ENCODE assay signal across 8 cellular contexts in the genomic region with DNA sequence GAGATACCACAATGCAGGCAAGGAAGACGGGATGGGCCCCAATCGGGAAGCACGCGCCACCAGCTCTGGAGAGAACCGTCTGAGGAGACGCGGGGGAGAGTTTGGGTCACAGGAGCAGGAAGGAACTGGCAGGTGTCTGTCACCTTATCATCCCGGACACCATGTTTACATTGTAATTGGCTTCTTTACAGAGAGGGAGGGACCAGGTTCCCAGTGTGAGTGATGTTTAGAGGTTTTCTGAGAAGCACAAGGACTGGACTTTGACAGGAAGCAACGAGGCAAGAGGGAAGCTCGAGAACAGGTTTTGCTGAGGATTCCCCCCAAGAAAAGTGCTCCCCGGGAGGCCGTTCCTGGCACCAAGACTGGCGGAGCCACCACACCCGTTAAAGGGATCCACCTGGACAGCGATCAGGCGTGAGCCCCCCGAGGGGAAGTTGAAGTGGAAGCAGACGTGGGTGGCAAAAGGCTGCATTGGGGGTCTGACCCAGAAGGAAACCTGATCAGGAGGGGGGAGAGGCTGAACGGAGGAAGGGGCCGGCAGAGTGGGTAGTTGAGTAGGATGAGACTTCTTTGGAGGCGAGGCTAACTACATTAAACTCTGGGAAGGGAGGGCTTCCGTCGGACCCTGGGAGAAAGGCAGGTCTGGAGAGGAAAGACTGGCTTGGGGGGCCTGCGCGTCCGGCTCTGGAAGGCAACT. TPM values are rescaled to one million over a fixed set of nuclear protein-coding genes. Genes with fewer than 3 reads are reported as not detected.
DNase-seq lines count a peak whose midpoint lies in the region; ATAC-seq and TF ChIP-seq lines count a peak whose summit lies in the region.

No MANE protein-coding gene starts in this region.

- TF ChIP-seq CTCF in WTC11 (IDR thresholded peaks at IDR 0.05), result no peak
- TF ChIP-seq CTCF in dorsolateral prefrontal cortex (IDR thresholded peaks at IDR 0.05 in 54 of 56, conservative IDR thresholded peaks at IDR 0.05 in 2 of 56; ENCODE audit: low read depth in 1 of 56, partially characterized antibody in 56 of 56), result no peak
- TF ChIP-seq CTCF in right lobe of liver (IDR thresholded peaks at IDR 0.05), result no peak

- no peaks in the 10 kb centered on the region for H3K9me2 ChIP-seq in GM23248 (ENCODE audit: insufficient read depth)

- WGBS in GM23248 (ENCODE audit: low coverage in 1 of 2, low lambda C conversion rate in 2 of 2, missing lambda C conversion rate in 2 of 2), 2 experiments, result 1 to 2% methylated on average over 26 of the region's 26 CpGs
- WGBS in right lobe of liver (ENCODE audit: insufficient coverage, low coverage, low lambda C conversion rate, missing lambda C conversion rate), result 0% methylated on average over 23 of the region's 26 CpGs

- H3K27me3 ChIP-seq in GM23248 (replicated peaks; ENCODE audit: insufficient read depth) (no peaks in the 10 kb centered on the region), dorsolateral prefrontal cortex (no peaks in the 10 kb centered on the region), right lobe of liver (no peaks in the 10 kb centered on the region)

- no peaks in the 10 kb centered on the region for H3K36me3 ChIP-seq in GM23248 (ENCODE audit: low read depth)
- no peaks in the 10 kb centered on the region for H3K36me3 ChIP-seq in right lobe of liver

- ATAC-seq in WTC11 (peak; percentile 31), right lobe of liver (peak; percentile 62 to 72 (median 70)), GM19328 (IDR thresholded peaks at IDR 0.05; ENCODE audit: unreplicated experiment) (no peak)
- ATAC-seq in stimulated activated memory B cell treated with anti-CD40 and anti-IgM and Interleukin-4, amounts not matched to agents 10 μg/mL and 1 μg/mL and 100 μg/mL, for 72 hours, result peak; percentile 55

- peak overlapping the region; percentile 82 for H3K9ac ChIP-seq in GM23248

- POLR2A ChIA-PET in WTC11 (lab: Charles Lee), result interaction anchor here (0.9 kb wide), 1 partner anchor 167 kb away, joined by 3 read pairs; no protein-coding TSS in a partner anchor

- peak overlapping the region; percentile 96 for H3K4me2 ChIP-seq in GM23248 (ENCODE audit: unreplicated experiment)

- peaks cover 55% of the 10 kb centered on the region for H3K79me2 ChIP-seq in GM23248 (ENCODE audit: insufficient read depth)

- H3K36me3 Mint-ChIP-seq in WTC11, result no peaks in the 10 kb centered on the region
- H3K36me3 Mint-ChIP-seq in stimulated activated memory B cell treated with anti-CD40 and anti-IgM and Interleukin-4, amounts not matched to agents 10 μg/mL and 1 μg/mL and 100 μg/mL, for 72 hours, result peaks cover 7% of the 10 kb centered on the region

- no peaks in the 10 kb centered on the region for H3K9me3 Mint-ChIP-seq in WTC11
- no peaks in the 10 kb centered on the region for H3K9me3 Mint-ChIP-seq in stimulated activated memory B cell treated with anti-CD40 and anti-IgM and Interleukin-4, amounts not matched to agents 10 μg/mL and 1 μg/mL and 100 μg/mL, for 72 hours

- H3K27ac Mint-ChIP-seq in WTC11, result peak overlapping the region; percentile 89
- peak overlapping the region; percentile 94 for H3K27ac Mint-ChIP-seq in stimulated activated memory B cell treated with anti-CD40 and anti-IgM and Interleukin-4, amounts not matched to agents 10 μg/mL and 1 μg/mL and 100 μg/mL, for 72 hours

- in situ Hi-C loops in GM23248 (cut with MboI), result no loop called here

- H3K4me3 ChIP-seq in GM23248, result peak overlapping the region; percentile 86
- peak overlapping the region; percentile 42 to 96 (median 76) for H3K4me3 ChIP-seq in dorsolateral prefrontal cortex
- peak overlapping the region; percentile 72 to 79 (median 73) for H3K4me3 ChIP-seq in right lobe of liver

- peaks cover 37% of the 10 kb centered on the region for H3F3A ChIP-seq in GM23248 (ENCODE audit: insufficient read depth)

- H2AFZ ChIP-seq in GM23248, result peak overlapping the region; percentile 75

- intact Hi-C loops in dorsolateral prefrontal cortex (cut with DNase I) (loop anchor here (5.0 to 10.0 kb wide), 3 partner anchors 93 to 553 kb away; partner anchors contain the start of genes FAF1 (in 1 of the 2) and RNF11 (in 1 of the 2)), right lobe of liver (cut with DNase I) (no loop called here)

- H4K20me1 ChIP-seq in GM23248 (ENCODE audit: insufficient read depth), result no peaks in the 10 kb centered on the region; the same call in 1 of the 2 replicates

- DNase-seq in ELF-1 (ENCODE audit: low read depth, low spot score), result peak; percentile 67
- DNase-seq in GM23248, result peak; percentile 61
- peak; percentile 75 for DNase-seq in NCI-H1105 treated with DMSO at 0.1 percent for 48 hours (lab: John Stamatoyannopoulos, UW)
- DNase-seq in WTC11 (ENCODE audit: low spot score), result peak; percentile 32
- DNase-seq in dorsolateral prefrontal cortex, result peak in 7 of 10 donors; percentile 36 to 50 (median 45)
- peak; percentile 61 to 68 (median 61) for DNase-seq in right lobe of liver

- peak overlapping the region; percentile 89 for H3K4me3 Mint-ChIP-seq in WTC11
- H3K4me3 Mint-ChIP-seq in stimulated activated memory B cell treated with anti-CD40 and anti-IgM and Interleukin-4, amounts not matched to agents 10 μg/mL and 1 μg/mL and 100 μg/mL, for 72 hours, result peak overlapping the region; percentile 97

- H3K9me3 ChIP-seq in GM23248 (ENCODE audit: low read depth) (no peaks in the 10 kb centered on the region), right lobe of liver (peaks cover 0 to 2% (median 0%) of the 10 kb centered on the region in 4 donors)

- H3K4me1 ChIP-seq in GM23248 (ENCODE audit: insufficient read depth) (peaks cover 55% of the 10 kb centered on the region), right lobe of liver (peaks cover 3 to 28% (median 9%) of the 10 kb centered on the region in 4 donors)

- H3K4me1 Mint-ChIP-seq in WTC11, result peaks cover 23% of the 10 kb centered on the region
- peaks cover 61% of the 10 kb centered on the region for H3K4me1 Mint-ChIP-seq in stimulated activated memory B cell treated with anti-CD40 and anti-IgM and Interleukin-4, amounts not matched to agents 10 μg/mL and 1 μg/mL and 100 μg/mL, for 72 hours

- CTCF ChIA-PET in WTC11 (lab: Charles Lee), result interaction anchor here (0.6 to 1.4 kb wide), 4 partner anchors 99 to 820 kb away, joined by 3 to 5 read pairs (median 4); no protein-coding TSS in a partner anchor

- TF ChIP-seq POLR2A in right lobe of liver (IDR thresholded peaks at IDR 0.05), result no peak

- no peaks in the 10 kb centered on the region for H3K27me3 Mint-ChIP-seq in WTC11 (ENCODE audit: low read depth)
- H3K27me3 Mint-ChIP-seq in stimulated activated memory B cell treated with anti-CD40 and anti-IgM and Interleukin-4, amounts not matched to agents 10 μg/mL and 1 μg/mL and 100 μg/mL, for 72 hours, result no peaks in the 10 kb centered on the region

- H3K27ac ChIP-seq in GM23248, result peak overlapping the region; percentile 56
- H3K27ac ChIP-seq in dorsolateral prefrontal cortex, result peak overlapping the region; percentile 49 to 99 (median 90)
- peak overlapping the region; percentile 82 to 86 (median 86) for H3K27ac ChIP-seq in right lobe of liver

TF ChIP-seq in WTC11, 78 proteins besides CTCF, POLR2A, EP300 and RAD21:
- TF ChIP-seq FOXK1 (CRISPR knock-in tag; IDR thresholded peaks at IDR 0.05), result peak; percentile 64; the same call in 1 of the 2 replicates
- TF ChIP-seq, protein P1, sequence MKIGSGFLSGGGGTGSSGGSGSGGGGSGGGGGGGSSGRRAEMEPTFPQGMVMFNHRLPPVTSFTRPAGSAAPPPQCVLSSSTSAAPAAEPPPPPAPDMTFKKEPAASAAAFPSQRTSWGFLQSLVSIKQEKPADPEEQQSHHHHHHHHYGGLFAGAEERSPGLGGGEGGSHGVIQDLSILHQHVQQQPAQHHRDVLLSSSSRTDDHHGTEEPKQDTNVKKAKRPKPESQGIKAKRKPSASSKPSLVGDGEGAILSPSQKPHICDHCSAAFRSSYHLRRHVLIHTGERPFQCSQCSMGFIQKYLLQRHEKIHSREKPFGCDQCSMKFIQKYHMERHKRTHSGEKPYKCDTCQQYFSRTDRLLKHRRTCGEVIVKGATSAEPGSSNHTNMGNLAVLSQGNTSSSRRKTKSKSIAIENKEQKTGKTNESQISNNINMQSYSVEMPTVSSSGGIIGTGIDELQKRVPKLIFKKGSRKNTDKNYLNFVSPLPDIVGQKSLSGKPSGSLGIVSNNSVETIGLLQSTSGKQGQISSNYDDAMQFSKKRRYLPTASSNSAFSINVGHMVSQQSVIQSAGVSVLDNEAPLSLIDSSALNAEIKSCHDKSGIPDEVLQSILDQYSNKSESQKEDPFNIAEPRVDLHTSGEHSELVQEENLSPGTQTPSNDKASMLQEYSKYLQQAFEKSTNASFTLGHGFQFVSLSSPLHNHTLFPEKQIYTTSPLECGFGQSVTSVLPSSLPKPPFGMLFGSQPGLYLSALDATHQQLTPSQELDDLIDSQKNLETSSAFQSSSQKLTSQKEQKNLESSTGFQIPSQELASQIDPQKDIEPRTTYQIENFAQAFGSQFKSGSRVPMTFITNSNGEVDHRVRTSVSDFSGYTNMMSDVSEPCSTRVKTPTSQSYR (CRISPR knock-in tag; IDR thresholded peaks at IDR 0.05), result no peak

RNA-seq across cellular contexts. Expression of gene EPS15, which starts 0.9 kb away (rescaled TPM):
- 41.1 and 41.6 TPM in 2 replicates for total RNA-seq in GM23248 (2014; rRNA removed; shearing (Covaris generic))
- polyA plus RNA-seq in GM23248 (2016; fragmentation: Nextera tagmentation; extraction: Ambion mirVana), result 25.9 and 26.9 TPM in 2 replicates
- total RNA-seq in WTC11 (2021) (37.1 to 41.7 TPM (median 39.3 TPM) in 3 replicates), dorsolateral prefrontal cortex (100 to 1,000 TPM; 123 to 234 (median 175) TPM), right lobe of liver (10 to 100 TPM; 23.2 to 30.9 (median 28.6) TPM)

Comparison
In these comparisons a context has a peak if more than half of its experiments do, and no peak if none do; other contexts are left out.
1. intact Hi-C loops: an anchor here in dorsolateral prefrontal cortex (5.0 to 10.0 kb wide); none called in right lobe of liver.